ENCODE assay signal across 8 cellular contexts in the genomic region with DNA sequence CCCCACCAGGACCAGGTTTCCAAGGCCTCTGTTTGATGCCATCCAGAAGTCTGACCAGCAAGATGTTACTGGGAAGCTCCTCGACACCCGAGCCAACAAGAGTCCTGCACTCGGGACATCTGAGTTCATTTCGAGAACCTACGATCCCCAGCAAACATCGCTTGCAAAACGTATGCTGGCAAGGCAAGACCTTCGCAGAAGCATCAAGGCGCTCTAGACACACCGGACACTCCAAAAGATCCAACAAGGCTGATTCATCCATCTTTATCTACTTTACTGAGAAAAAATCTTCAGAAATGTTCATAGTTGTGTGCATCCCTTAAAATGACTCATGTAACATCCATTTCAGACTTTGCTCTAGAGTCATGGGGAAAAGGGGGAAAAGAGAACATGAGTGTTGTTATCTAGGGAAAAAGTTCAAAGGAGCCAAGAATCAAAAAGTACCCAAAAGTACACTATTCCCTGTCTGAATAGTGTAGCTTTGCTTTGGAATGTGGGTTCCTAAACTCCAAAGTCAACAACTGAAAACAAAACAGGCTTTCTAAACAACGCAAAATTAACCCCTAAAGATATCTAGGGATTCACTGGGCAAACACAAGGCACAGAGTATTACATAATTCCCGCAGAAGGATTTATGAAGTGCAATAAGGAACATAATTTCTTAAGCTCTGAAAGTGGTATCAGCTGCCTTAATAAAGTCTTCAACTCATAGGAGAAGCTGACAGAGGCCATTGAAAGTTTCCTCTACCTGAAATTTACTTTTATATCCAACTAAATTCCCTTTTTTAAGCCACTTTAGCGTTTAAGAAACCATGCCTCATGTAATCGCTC. TPM values are rescaled to one million over a fixed set of nuclear protein-coding genes. Genes with fewer than 3 reads are reported as not detected.
A peak's percentile ranks its signal among the peaks of the same experiment; 100 is the strongest.
DNase-seq lines count a peak whose midpoint lies in the region; ATAC-seq, FAIRE-seq and TF ChIP-seq lines count a peak whose summit lies in the region.

No MANE protein-coding gene starts in this region.

- H3K9me1 ChIP-seq in keratinocyte (ENCODE audit: control insufficient read depth, extremely low read depth, insufficient read depth, low read length) = no peaks in the 10 kb centered on the region

- no peak overlapping the region for H2AFZ ChIP-seq in keratinocyte (ENCODE audit: control insufficient read depth, low read length)

- dilution Hi-C loops in keratinocyte (cut with MboI; ENCODE audit: extremely low pct_ligation_motif_present, low sequenced_read_pairs) = no loop called here

- H3K9me3 Mint-ChIP-seq in activated T-helper 17 cell treated with anti-CD3 and anti-CD28 coated beads, Interleukin-2, amount 50 U/mL, for 72 hours = no peaks in the 10 kb centered on the region

- H3K4me1 ChIP-seq in heart left ventricle = peaks cover 0 to 58% (median 26%) of the 10 kb centered on the region in 12 donors
- H3K4me1 ChIP-seq in keratinocyte (ENCODE audit: control insufficient read depth, extremely low read depth, insufficient read depth, low read length) = peaks cover 25% of the 10 kb centered on the region

- H3K9ac ChIP-seq in keratinocyte (ENCODE audit: control insufficient read depth, extremely low read depth, insufficient read depth, low read length) = peak overlapping the region; percentile 98

- H3K4me2 ChIP-seq in keratinocyte (ENCODE audit: control insufficient read depth, extremely low read depth, insufficient read depth, low read depth, low read length) = peak overlapping the region; percentile 93

- 73 to 79% (median 75%) methylated on average over 14 of the region's 14 CpGs for WGBS in heart left ventricle, 4 donors

- H3K27ac Mint-ChIP-seq in activated T-helper 17 cell treated with anti-CD3 and anti-CD28 coated beads, Interleukin-2, amount 50 U/mL, for 72 hours = no peak overlapping the region

- FAIRE-seq in keratinocyte (lab: Jason Lieb, UNC) (peak; percentile 88), H54 (lab: Jason Lieb, UNC) (no peak)

- DNase-seq in heart left ventricle (peak in 1 of 5 donors; percentile 32), left ventricle myocardium superior (no peak), keratinocyte (ENCODE audit: low read depth, low spot score) (no peak), stromal cell of bone marrow (ENCODE audit: low read depth) (peak; percentile 36), H54 (ENCODE audit: insufficient read length, low spot score) (no peak)
- no peak for DNase-seq in activated effector memory CD4-positive, alpha-beta T cell treated with Interleukin-2 at 50 U/mL for 16 hours

- TF ChIP-seq CTCF in heart left ventricle (IDR thresholded peaks at IDR 0.05) (no peak), keratinocyte (optimal IDR thresholded peaks at IDR 0.05 in 1 of 3, IDR thresholded peaks at IDR 0.05 in 1 of 3, conservative IDR thresholded peaks at IDR 0.05 in 1 of 3; ENCODE audit: extremely low read depth in 1 of 3, insufficient read depth in 2 of 3, low read length in 3 of 3) (no peak)

- ATAC-seq in heart left ventricle (no peak), left ventricle myocardium superior (no peak), HG02610 (IDR thresholded peaks at IDR 0.05; ENCODE audit: unreplicated experiment) (no peak)
- no peak for ATAC-seq in activated T-helper 17 cell treated with anti-CD3 and anti-CD28 coated beads, Interleukin-2, amount 50 U/mL, for 72 hours (replicated peaks)

- peak overlapping the region in 10 of 12 donors; percentile 89 to 95 (median 93) for H3K27ac ChIP-seq in heart left ventricle
- H3K27ac ChIP-seq in keratinocyte (ENCODE audit: control insufficient read depth, insufficient read depth, low read length) = peak overlapping the region; percentile 92

- intact Hi-C loops in heart left ventricle (cut with DNase I) = loop anchor here in 7 of 10 donors (2.0 to 10.0 kb wide), 4 partner anchors 124 to 244 kb away; no protein-coding TSS in a partner anchor
- intact Hi-C loops in left ventricle myocardium superior (cut with micrococcal nuclease) = no loop called here

- peaks cover 0 to under 1% (median 0%) of the 10 kb centered on the region in 12 donors for H3K9me3 ChIP-seq in heart left ventricle
- no peaks in the 10 kb centered on the region for H3K9me3 ChIP-seq in keratinocyte (ENCODE audit: control insufficient read depth, low read depth, low read length)

- no peaks in the 10 kb centered on the region for H4K20me1 ChIP-seq in keratinocyte (ENCODE audit: control insufficient read depth, extremely low read depth, insufficient read depth, low read length)

- H3K4me3 ChIP-seq in heart left ventricle = peak overlapping the region; percentile 73 to 99 (median 92)
- H3K4me3 ChIP-seq in keratinocyte (ENCODE audit: control insufficient read depth in 2 of 3, extremely low read depth in 1 of 3, insufficient read depth in 2 of 3, low read depth in 1 of 3, low read length in 3 of 3) = peak overlapping the region; percentile 83 to 93 (median 87)

- H3K79me2 ChIP-seq in keratinocyte (ENCODE audit: control insufficient read depth, insufficient read depth, low read length) = peaks cover 63% of the 10 kb centered on the region

- TF ChIP-seq POLR2A in heart left ventricle (IDR thresholded peaks at IDR 0.05) = no peak
- TF ChIP-seq POLR2A in H54 (IDR thresholded peaks at IDR 0.05; ENCODE audit: low read depth, low read length) = no peak

- H3K4me1 Mint-ChIP-seq in activated T-helper 17 cell treated with anti-CD3 and anti-CD28 coated beads, Interleukin-2, amount 50 U/mL, for 72 hours = no peaks in the 10 kb centered on the region

- H3K27me3 Mint-ChIP-seq in activated T-helper 17 cell treated with anti-CD3 and anti-CD28 coated beads, Interleukin-2, amount 50 U/mL, for 72 hours = peaks cover 44% of the 10 kb centered on the region

- peak overlapping the region; percentile 52 for H3K4me3 Mint-ChIP-seq in activated T-helper 17 cell treated with anti-CD3 and anti-CD28 coated beads, Interleukin-2, amount 50 U/mL, for 72 hours

- no peaks in the 10 kb centered on the region for H3K27me3 ChIP-seq in heart left ventricle
- no peaks in the 10 kb centered on the region for H3K27me3 ChIP-seq in keratinocyte (ENCODE audit: control insufficient read depth, extremely low read depth, insufficient read depth, low read length)

- H3K36me3 ChIP-seq in heart left ventricle (peaks cover 0 to 8% (median 0%) of the 10 kb centered on the region in 9 donors), keratinocyte (ENCODE audit: control insufficient read depth in 2 of 2, extremely low read depth in 1 of 2, insufficient read depth in 2 of 2, low read length in 2 of 2) (peaks cover 4 to 10% of the 10 kb centered on the region in 2 experiments)

- no peaks in the 10 kb centered on the region for H3K36me3 Mint-ChIP-seq in activated T-helper 17 cell treated with anti-CD3 and anti-CD28 coated beads, Interleukin-2, amount 50 U/mL, for 72 hours (ENCODE audit: low read depth)

RNA-seq across cellular contexts. Expression of a gene that starts 1.6 kb away (rescaled TPM):
- total RNA-seq in heart left ventricle (10 to 100 TPM in 5 of 9 donors, 1 to 10 TPM in 4; 7.1 to 17.2 (median 10.2) TPM), left ventricle myocardium superior (5.8 TPM)
- polyA plus RNA-seq in heart left ventricle (1 to 10 TPM; 1.7 to 6.6 TPM), keratinocyte (4.6 to 16.8 TPM (median 9.5 TPM) in 3 replicates)
- 1 to 10 TPM in 1 of 2 donors, under 1 TPM in 1; 0.26 to 1.4 TPM for total RNA-seq in activated T-helper 17 cell treated with anti-CD3 and anti-CD28 coated beads, Interleukin-2, amount 50 U/mL, for 72 hours
- polyA plus RNA-seq in keratinocyte (2011; ENCODE audit: low read depth) = 9.4 TPM
- 8.1 and 8.5 TPM in 2 replicates for polyA plus RNA-seq in keratinocyte (2011; cell fraction: cytosol; rRNA removed)
- polyA plus RNA-seq in keratinocyte (2011; cell fraction: nucleus; rRNA removed) = 13.6 and 13.7 TPM in 2 replicates
- 6.4 and 14.3 TPM in 2 replicates for polyA plus RNA-seq in keratinocyte (2012; ENCODE audit: low replicate concordance)
- 38.4 to 53.9 TPM (median 51.6 TPM) in 3 replicates for polyA minus RNA-seq in keratinocyte
- polyA minus RNA-seq in keratinocyte (2011; cell fraction: cytosol; rRNA and poly(A)+ RNA removed) = 13.0 TPM
- 28.0 and 48.9 TPM in 2 replicates for polyA minus RNA-seq in keratinocyte (2011; cell fraction: nucleus; rRNA and poly(A)+ RNA removed)
